ENCODE assay signal across 2 cellular contexts in genomic region chr9:25936031-25936430, GRCh38.
TF ChIP-seq lines count a peak whose summit lies in the region.

No MANE protein-coding gene starts in this region.

TF ChIP-seq in SK-N-SH treated with all-trans-retinoic acid at 6 μM for 48 hours, 23 proteins besides CTCF, POLR2A, EP300 and RAD21 (continued from another document):
- TF ChIP-seq CSDC2 (CRISPR knock-in tag; IDR thresholded peaks at IDR 0.05), result no peak
- TF ChIP-seq ISL1 (CRISPR knock-in tag; IDR thresholded peaks at IDR 0.05), result no peak
- no peak for TF ChIP-seq PATZ1 (CRISPR knock-in tag; IDR thresholded peaks at IDR 0.05; ENCODE audit: borderline replicate concordance)
- no peak for TF ChIP-seq ESRRG (CRISPR knock-in tag; IDR thresholded peaks at IDR 0.05)
- TF ChIP-seq TOX (CRISPR knock-in tag; IDR thresholded peaks at IDR 0.05; ENCODE audit: borderline replicate concordance), result no peak
- no peak for TF ChIP-seq CSRNP3 (CRISPR knock-in tag; IDR thresholded peaks at IDR 0.05)
- TF ChIP-seq ZC3H10 (CRISPR knock-in tag; IDR thresholded peaks at IDR 0.05), result no peak
- no peak for TF ChIP-seq ZFP3 (CRISPR knock-in tag; IDR thresholded peaks at IDR 0.05)
- TF ChIP-seq PPARA (CRISPR knock-in tag; IDR thresholded peaks at IDR 0.05; ENCODE audit: borderline replicate concordance), result no peak
- no peak for TF ChIP-seq BACH2 (CRISPR knock-in tag; IDR thresholded peaks at IDR 0.05; ENCODE audit: borderline replicate concordance)
- TF ChIP-seq TCF4 (CRISPR knock-in tag; IDR thresholded peaks at IDR 0.05; ENCODE audit: borderline replicate concordance), result no peak
- TF ChIP-seq RARB (CRISPR knock-in tag; IDR thresholded peaks at IDR 0.05), result no peak

TF ChIP-seq in SK-N-SH, 30 proteins besides CTCF, POLR2A, EP300 and RAD21 (continued from another document):
- no peak for TF ChIP-seq REST (IDR thresholded peaks at IDR 0.05; ENCODE audit: low read depth, low read length)
- TF ChIP-seq USF1 (IDR thresholded peaks at IDR 0.05; ENCODE audit: borderline replicate concordance, low read depth), result no peak
- no peak for TF ChIP-seq SIN3A (IDR thresholded peaks at IDR 0.05; ENCODE audit: borderline replicate concordance, low read depth, low read length)
- no peak for TF ChIP-seq FOSL2 (IDR thresholded peaks at IDR 0.05; ENCODE audit: borderline replicate concordance, low read depth)
- no peak for TF ChIP-seq FOXJ3 (CRISPR knock-in tag; IDR thresholded peaks at IDR 0.05)
- TF ChIP-seq YY1 (IDR thresholded peaks at IDR 0.05; ENCODE audit: low read depth), result no peak
